31 cellular contexts compared by ENCODE assay signal in genomic region chr22:30282616-30283046, GRCh38. TPM values are rescaled to one million over a fixed set of nuclear protein-coding genes. Genes with fewer than 3 reads are reported as not detected.
DNase-seq lines count a peak whose midpoint lies in the region; ATAC-seq and TF ChIP-seq lines count a peak whose summit lies in the region.
"Had no signal": no experiment of that assay in that cellular context is flagged by ENCODE, and none has a peak within 500 bp of the region (broad histone marks: within the 10 kb centered on the region; RNA-seq: fewer than 3 reads in every experiment).

No MANE protein-coding gene starts in this region.

- peak overlapping the region; percentile 40 for H3K14ac ChIP-seq in neuronal stem cell (ENCODE audit: low read length)

- H3K4me3 ChIP-seq in Jurkat, Clone E6-1 (ENCODE audit: low read length) = no peak overlapping the region
- no peak overlapping the region for H3K4me3 ChIP-seq in neuronal stem cell (ENCODE audit: low read length in 2 of 2)
- no peak overlapping the region for H3K4me3 ChIP-seq in SK-N-SH (ENCODE audit: low read depth in 2 of 2, low read length in 1 of 2)
- H3K4me3 ChIP-seq: lung, suprapubic skin, upper lobe of left lung had no signal

- no peak overlapping the region for H2BK12ac ChIP-seq in neuronal stem cell (ENCODE audit: low read length)

- peak overlapping the region; percentile 81 for H3K27ac Mint-ChIP-seq in activated naive CD8-positive, alpha-beta T cell treated with anti-CD3 and anti-CD28 coated beads, Interleukin-2, amount 10 ng/mL, durations not matched to agents 7 days and 5 days
- no peak overlapping the region for H3K27ac Mint-ChIP-seq in activated naive CD8-positive, alpha-beta T cell treated with anti-CD3 and anti-CD28 coated beads for 36 hours
- H3K27ac Mint-ChIP-seq in T-helper 1 cell treated with Interleukin-12 subunit alpha and Interleukin-12 subunit beta and Interleukin-4 antibody, amounts not matched to agents 30 μg/mL and 1 μg/mL, for 36 hours = peak overlapping the region; percentile 57
- H3K27ac Mint-ChIP-seq: activated naive CD4-positive, alpha-beta T cell treated with anti-CD3 and anti-CD28 coated beads, Interleukin-2, amount 50 U/mL, for 24 hours; activated T-cell treated with anti-CD3 and anti-CD28 coated beads, Interleukin-2, amount 50 U/mL, for 72 hours; natural killer cell; stimulated activated memory B cell treated with anti-CD40 and anti-IgM and Interleukin-4, amounts not matched to agents 10 μg/mL and 1 μg/mL and 100 μg/mL, for 72 hours had no signal

- H2AK5ac ChIP-seq in neuronal stem cell (ENCODE audit: low read depth, low read length) = no peak overlapping the region

- peaks cover 2% of the 10 kb centered on the region for H3K79me1 ChIP-seq in neuronal stem cell (ENCODE audit: low read depth, low read length)

- H4K20me1 ChIP-seq in SK-N-SH (ENCODE audit: insufficient read depth) = peaks cover 3% of the 10 kb centered on the region; the same call in 1 of the 2 replicates

- WGBS in neuronal stem cell (ENCODE audit: extremely low coverage in 2 of 2, insufficient read length in 2 of 2, insufficient replicate concordance in 1 of 2), 2 donors = no CpG with 5 or more reads among the region's 7 CpGs
- WGBS in SK-N-SH (ENCODE audit: low lambda C conversion rate) = 81% methylated on average over 4 of the region's 7 CpGs

- no peaks in the 10 kb centered on the region for H3K27me3 Mint-ChIP-seq in activated naive CD8-positive, alpha-beta T cell treated with anti-CD3 and anti-CD28 coated beads, Interleukin-2, amount 10 ng/mL, durations not matched to agents 7 days and 5 days
- no peaks in the 10 kb centered on the region for H3K27me3 Mint-ChIP-seq in activated naive CD8-positive, alpha-beta T cell treated with anti-CD3 and anti-CD28 coated beads for 36 hours
- H3K27me3 Mint-ChIP-seq in T-helper 1 cell treated with Interleukin-12 subunit alpha and Interleukin-12 subunit beta and Interleukin-4 antibody, amounts not matched to agents 30 μg/mL and 1 μg/mL, for 36 hours (ENCODE audit: low read depth) = no peaks in the 10 kb centered on the region
- H3K27me3 Mint-ChIP-seq: activated naive CD4-positive, alpha-beta T cell treated with anti-CD3 and anti-CD28 coated beads, Interleukin-2, amount 50 U/mL, for 24 hours had no signal

- H3K27ac ChIP-seq in neuronal stem cell (replicated peaks; ENCODE audit: low read length) (no peak overlapping the region), SK-N-SH (ENCODE audit: low read depth in 2 of 2, low read length in 1 of 2) (no peak overlapping the region)
- H3K27ac ChIP-seq: suprapubic skin, upper lobe of left lung had no signal

- peak; percentile 17 for ATAC-seq in activated naive CD8-positive, alpha-beta T cell treated with anti-CD3 and anti-CD28 coated beads, Interleukin-2, amount 10 ng/mL, durations not matched to agents 7 days and 5 days (ENCODE audit: low read depth)
- ATAC-seq in GM19463 (IDR thresholded peaks at IDR 0.05; ENCODE audit: unreplicated experiment) = no peak
- ATAC-seq: activated T-cell treated with anti-CD3 and anti-CD28 coated beads, Interleukin-2, amount 50 U/mL, for 72 hours; natural killer cell; SK-N-SH treated with all-trans-retinoic acid at 6 μM for 48 hours; stimulated activated memory B cell treated with anti-CD40 and anti-IgM and Interleukin-4, amounts not matched to agents 10 μg/mL and 1 μg/mL and 100 μg/mL, for 72 hours had no signal

- TF ChIP-seq RAD21 in SK-N-SH (IDR thresholded peaks at IDR 0.05; ENCODE audit: low read length) = no peak

- TF ChIP-seq CTCF in SK-N-SH (IDR thresholded peaks at IDR 0.05) = no peak

- H3K36me3 Mint-ChIP-seq in activated naive CD8-positive, alpha-beta T cell treated with anti-CD3 and anti-CD28 coated beads, Interleukin-2, amount 10 ng/mL, durations not matched to agents 7 days and 5 days = peaks cover 19% of the 10 kb centered on the region
- H3K36me3 Mint-ChIP-seq in activated naive CD8-positive, alpha-beta T cell treated with anti-CD3 and anti-CD28 coated beads for 36 hours = no peaks in the 10 kb centered on the region
- peaks cover 18% of the 10 kb centered on the region for H3K36me3 Mint-ChIP-seq in T-helper 1 cell treated with Interleukin-12 subunit alpha and Interleukin-12 subunit beta and Interleukin-4 antibody, amounts not matched to agents 30 μg/mL and 1 μg/mL, for 36 hours (ENCODE audit: low read depth)
- H3K36me3 Mint-ChIP-seq: natural killer cell had no signal

- H3F3A ChIP-seq in SK-N-SH (replicated peaks; ENCODE audit: insufficient read depth) = peaks cover 18% of the 10 kb centered on the region

- H3K79me2 ChIP-seq in SK-N-SH (ENCODE audit: insufficient read depth) = no peaks in the 10 kb centered on the region

- H3K4me1 Mint-ChIP-seq in activated naive CD8-positive, alpha-beta T cell treated with anti-CD3 and anti-CD28 coated beads, Interleukin-2, amount 10 ng/mL, durations not matched to agents 7 days and 5 days = peaks cover 44% of the 10 kb centered on the region
- H3K4me1 Mint-ChIP-seq in activated naive CD8-positive, alpha-beta T cell treated with anti-CD3 and anti-CD28 coated beads for 36 hours = peaks cover 13% of the 10 kb centered on the region
- peaks cover 49% of the 10 kb centered on the region for H3K4me1 Mint-ChIP-seq in T-helper 1 cell treated with Interleukin-12 subunit alpha and Interleukin-12 subunit beta and Interleukin-4 antibody, amounts not matched to agents 30 μg/mL and 1 μg/mL, for 36 hours (ENCODE audit: low read depth)

- DNase-seq in activated naive CD8-positive, alpha-beta T cell treated with anti-CD3 and anti-CD28 coated beads, Interleukin-2, amount 10 ng/mL, durations not matched to agents 7 days and 5 days = peak; percentile 31
- DNase-seq in activated naive CD8-positive, alpha-beta T cell treated with anti-CD3 and anti-CD28 coated beads for 36 hours = no peak
- peak; percentile 78 for DNase-seq in Jurkat, Clone E6-1 (ENCODE audit: low read depth, low spot score)
- DNase-seq in neuronal stem cell (ENCODE audit: low spot score) = no peak
- no peak for DNase-seq in activated effector memory CD4-positive, alpha-beta T cell treated with Interleukin-2 at 50 U/mL for 16 hours
- no peak for DNase-seq in SK-N-SH
- DNase-seq: activated CD4-positive, alpha-beta T cell treated with anti-CD3 and anti-CD28 coated beads for 1 hour; activated T-cell treated with anti-CD3 and anti-CD28 coated beads, Interleukin-2, amount 50 U/mL, for 72 hours; aorta; BE2C; DMS53; effector CD8-positive, alpha-beta T cell; H9; hippocampal formation; Karpas-422; natural killer cell; NCI-H1092; NCI-H187 treated with DMSO at 0.1 percent for 48 hours; NCI-H2171; RPMI8226; stimulated activated CD4-positive, alpha-beta T cell treated with anti-CD3 and anti-CD28 coated beads, Interleukin-15, amount 100 ng/mL, for 24 hours; upper lobe of left lung had no signal

- no peak overlapping the region for H3K9ac ChIP-seq in neuronal stem cell (ENCODE audit: low read depth, low read length, poor library complexity)
- H3K9ac ChIP-seq in SK-N-SH = no peak overlapping the region

- peaks cover 0 to 1% (median 0%) of the 10 kb centered on the region in 3 experiments for H3K27me3 ChIP-seq in neuronal stem cell (ENCODE audit: control insufficient read depth in 3 of 3, insufficient read depth in 3 of 3, low read depth in 1 of 3, low read length in 3 of 3)
- no peaks in the 10 kb centered on the region for H3K27me3 ChIP-seq in SK-N-SH (ENCODE audit: insufficient read depth)
- H3K27me3 ChIP-seq: BE2C, suprapubic skin, upper lobe of left lung had no signal

- H3K23ac ChIP-seq in neuronal stem cell (ENCODE audit: low read depth, low read length, poor library complexity) = no peak overlapping the region

- H3K18ac ChIP-seq in neuronal stem cell (ENCODE audit: low read length) = no peak overlapping the region

- no peaks in the 10 kb centered on the region for H3K9me2 ChIP-seq in SK-N-SH

- TF ChIP-seq EP300 in SK-N-SH (IDR thresholded peaks at IDR 0.05; ENCODE audit: borderline replicate concordance in 1 of 2, low read depth in 1 of 2, low read length in 1 of 2) = no peak

- H2AFZ ChIP-seq in neuronal stem cell (ENCODE audit: low read length) = no peak overlapping the region
- no peak overlapping the region for H2AFZ ChIP-seq in SK-N-SH (ENCODE audit: low read depth)

- no peak overlapping the region for H2BK5ac ChIP-seq in neuronal stem cell (ENCODE audit: low read length)

- no peak overlapping the region for H3K4ac ChIP-seq in neuronal stem cell (ENCODE audit: low read length)

- H3K4me3 Mint-ChIP-seq in activated naive CD8-positive, alpha-beta T cell treated with anti-CD3 and anti-CD28 coated beads, Interleukin-2, amount 10 ng/mL, durations not matched to agents 7 days and 5 days = peak overlapping the region; percentile 66
- H3K4me3 Mint-ChIP-seq in activated naive CD8-positive, alpha-beta T cell treated with anti-CD3 and anti-CD28 coated beads for 36 hours = no peak overlapping the region
- H3K4me3 Mint-ChIP-seq in T-helper 1 cell treated with Interleukin-12 subunit alpha and Interleukin-12 subunit beta and Interleukin-4 antibody, amounts not matched to agents 30 μg/mL and 1 μg/mL, for 36 hours = peak overlapping the region; percentile 51
- H3K4me3 Mint-ChIP-seq: activated naive CD4-positive, alpha-beta T cell treated with anti-CD3 and anti-CD28 coated beads, Interleukin-2, amount 50 U/mL, for 24 hours; activated T-cell treated with anti-CD3 and anti-CD28 coated beads, Interleukin-2, amount 50 U/mL, for 72 hours; H9; natural killer cell; stimulated activated memory B cell treated with anti-CD40 and anti-IgM and Interleukin-4, amounts not matched to agents 10 μg/mL and 1 μg/mL and 100 μg/mL, for 72 hours had no signal

- H3K4me2 ChIP-seq in neuronal stem cell (ENCODE audit: insufficient read depth, low read length, poor library complexity, severe bottlenecking) (no peak overlapping the region), SK-N-SH (no peak overlapping the region)

- no peak overlapping the region for H2BK120ac ChIP-seq in neuronal stem cell (ENCODE audit: low read depth, low read length)

- CTCF ChIA-PET in SK-N-SH (lab: Yijun Ruan, JAX) = interaction anchor here (1.9 to 12.9 kb wide), 3 partner anchors 20 to 174 kb away, joined by 8 to 228 read pairs (median 10); partner anchors contain the start of genes RNF215 and SEC14L2

- H3K36me3 ChIP-seq in neuronal stem cell (replicated peaks in 1 of 2; ENCODE audit: control insufficient read depth in 2 of 2, insufficient read depth in 2 of 2, low read length in 2 of 2) (no peaks in the 10 kb centered on the region), SK-N-SH (replicated peaks in 1 of 2; ENCODE audit: control insufficient read depth in 1 of 2, insufficient read depth in 2 of 2, low read length in 1 of 2) (peaks cover 0 to 2% of the 10 kb centered on the region in 2 experiments)
- H3K36me3 ChIP-seq: BE2C had no signal

- H3K4me1 ChIP-seq in neuronal stem cell (ENCODE audit: control insufficient read depth in 2 of 2, insufficient read depth in 1 of 2, low read depth in 1 of 2, low read length in 2 of 2) = peaks cover 5 to 8% of the 10 kb centered on the region in 2 donors
- H3K4me1 ChIP-seq in SK-N-SH (ENCODE audit: control insufficient read depth in 1 of 2, insufficient read depth in 2 of 2, low read depth in 1 of 2, low read length in 1 of 2) = peaks cover 0 to 8% of the 10 kb centered on the region in 2 experiments; a peak in 3 of 4 replicates
- H3K4me1 ChIP-seq: BE2C had no signal

- no peak overlapping the region for H4K8ac ChIP-seq in neuronal stem cell (ENCODE audit: low read depth, low read length)

- POLR2A ChIA-PET in activated naive CD8-positive, alpha-beta T cell treated with anti-CD3 and anti-CD28 coated beads, Interleukin-2, amount 10 ng/mL, durations not matched to agents 7 days and 5 days (lab: Charles Lee) = interaction anchor here (0.8 to 2.1 kb wide), 8 partner anchors 15 to 235 kb away, joined by 3 to 13 read pairs (median 4); partner anchors contain the start of genes SEC14L2 and TBC1D10A
- POLR2A ChIA-PET in SK-N-SH (lab: Yijun Ruan, JAX) = interaction anchor here (0.5 kb wide), 1 partner anchor 373 kb away, joined by 5 read pairs; no protein-coding TSS in a partner anchor

- no peak overlapping the region for H2BK15ac ChIP-seq in neuronal stem cell (ENCODE audit: low read length)

- no peaks in the 10 kb centered on the region for H3K9me3 Mint-ChIP-seq in activated naive CD8-positive, alpha-beta T cell treated with anti-CD3 and anti-CD28 coated beads, Interleukin-2, amount 10 ng/mL, durations not matched to agents 7 days and 5 days
- no peaks in the 10 kb centered on the region for H3K9me3 Mint-ChIP-seq in activated naive CD8-positive, alpha-beta T cell treated with anti-CD3 and anti-CD28 coated beads for 36 hours
- H3K9me3 Mint-ChIP-seq in T-helper 1 cell treated with Interleukin-12 subunit alpha and Interleukin-12 subunit beta and Interleukin-4 antibody, amounts not matched to agents 30 μg/mL and 1 μg/mL, for 36 hours = no peaks in the 10 kb centered on the region
- H3K9me3 Mint-ChIP-seq: activated naive CD4-positive, alpha-beta T cell treated with anti-CD3 and anti-CD28 coated beads, Interleukin-2, amount 50 U/mL, for 24 hours; activated T-cell treated with anti-CD3 and anti-CD28 coated beads, Interleukin-2, amount 50 U/mL, for 72 hours; H9; natural killer cell; stimulated activated memory B cell treated with anti-CD40 and anti-IgM and Interleukin-4, amounts not matched to agents 10 μg/mL and 1 μg/mL and 100 μg/mL, for 72 hours had no signal

- no peak overlapping the region for H4K91ac ChIP-seq in neuronal stem cell (ENCODE audit: low read depth, low read length, poor library complexity)

- H3K9me3 ChIP-seq in neuronal stem cell (replicated peaks in 1 of 2; ENCODE audit: control insufficient read depth in 2 of 2, insufficient read depth in 1 of 2, low read depth in 1 of 2, low read length in 2 of 2) = no peaks in the 10 kb centered on the region
- no peaks in the 10 kb centered on the region for H3K9me3 ChIP-seq in SK-N-SH
- H3K9me3 ChIP-seq: BE2C, suprapubic skin, upper lobe of left lung had no signal

RNA-seq across cellular contexts. Expression of gene CASTOR1, which starts 6.7 kb away (rescaled TPM):
- total RNA-seq in activated naive CD8-positive, alpha-beta T cell treated with anti-CD3 and anti-CD28 coated beads, Interleukin-2, amount 10 ng/mL, durations not matched to agents 7 days and 5 days = 10 to 100 TPM; 24.2 to 27.5 TPM
- total RNA-seq in activated naive CD8-positive, alpha-beta T cell treated with anti-CD3 and anti-CD28 coated beads for 36 hours = 1 to 10 TPM; 2.8 to 3.5 TPM
- polyA plus RNA-seq in Jurkat, Clone E6-1 (2012; ENCODE audit: insufficient read depth, insufficient read length) = 12.7 TPM
- 13.2 TPM for polyA plus RNA-seq in neuronal stem cell (2013, experiment 1 of 2)
- polyA plus RNA-seq in neuronal stem cell (2013, experiment 2 of 2) = 14.0 TPM
- 14.4 and 17.4 TPM in 2 replicates for polyA plus RNA-seq in SK-N-SH (2012; rRNA removed)
- polyA plus RNA-seq in SK-N-SH (2012; cell fraction: cytosol; rRNA removed) = 4.5 and 8.5 TPM in 2 replicates
- polyA plus RNA-seq in SK-N-SH (2012; cell fraction: nucleus; rRNA removed) = 29.2 and 38.1 TPM in 2 replicates

RNA-seq across cellular contexts. Expression of gene OSM, which starts 16.0 kb away (rescaled TPM):
- total RNA-seq in activated naive CD8-positive, alpha-beta T cell treated with anti-CD3 and anti-CD28 coated beads, Interleukin-2, amount 10 ng/mL, durations not matched to agents 7 days and 5 days = 100 to 1,000 TPM; 125 to 142 TPM
- 10 to 100 TPM; 47.9 to 50.7 TPM for total RNA-seq in activated naive CD8-positive, alpha-beta T cell treated with anti-CD3 and anti-CD28 coated beads for 36 hours
- polyA plus RNA-seq in Jurkat, Clone E6-1 (2012; ENCODE audit: insufficient read depth, insufficient read length) = not detected
- 0.01 TPM for polyA plus RNA-seq in neuronal stem cell (2013, experiment 1 of 2)
- polyA plus RNA-seq in neuronal stem cell (2013, experiment 2 of 2) = 0.04 TPM
- polyA plus RNA-seq in SK-N-SH (2012; rRNA removed) = not detected in 2 replicates
- not detected in 2 replicates for polyA plus RNA-seq in SK-N-SH (2012; cell fraction: cytosol; rRNA removed)
- polyA plus RNA-seq in SK-N-SH (2012; cell fraction: nucleus; rRNA removed) = 0.02 and 0.12 TPM in 2 replicates
- total RNA-seq: G401, H9, osteocyte had no signal

RNA-seq across cellular contexts. Expression of gene LIF, which starts 36.1 kb away (rescaled TPM):
- total RNA-seq in activated naive CD8-positive, alpha-beta T cell treated with anti-CD3 and anti-CD28 coated beads, Interleukin-2, amount 10 ng/mL, durations not matched to agents 7 days and 5 days = 100 to 1,000 TPM; 508 to 564 TPM
- total RNA-seq in activated naive CD8-positive, alpha-beta T cell treated with anti-CD3 and anti-CD28 coated beads for 36 hours = 100 to 1,000 TPM; 282 to 288 TPM
- 1.0 TPM for polyA plus RNA-seq in Jurkat, Clone E6-1 (2012; ENCODE audit: insufficient read depth, insufficient read length)
- polyA plus RNA-seq in neuronal stem cell (2013, experiment 1 of 2) = 1.4 TPM
- 1.4 TPM for polyA plus RNA-seq in neuronal stem cell (2013, experiment 2 of 2)
- polyA plus RNA-seq in SK-N-SH (2012; rRNA removed) = 24.6 and 36.5 TPM in 2 replicates
- 3.6 and 4.4 TPM in 2 replicates for polyA plus RNA-seq in SK-N-SH (2012; cell fraction: cytosol; rRNA removed)
- polyA plus RNA-seq in SK-N-SH (2012; cell fraction: nucleus; rRNA removed) = 95.4 and 196 TPM in 2 replicates

RNA-seq across cellular contexts. Expression of gene TBC1D10A, which starts 44.1 kb away (rescaled TPM):
- 10 to 100 TPM; 54.0 to 54.2 TPM for total RNA-seq in activated naive CD8-positive, alpha-beta T cell treated with anti-CD3 and anti-CD28 coated beads, Interleukin-2, amount 10 ng/mL, durations not matched to agents 7 days and 5 days
- total RNA-seq in activated naive CD8-positive, alpha-beta T cell treated with anti-CD3 and anti-CD28 coated beads for 36 hours = 10 to 100 TPM; 13.0 to 14.4 TPM
- polyA plus RNA-seq in Jurkat, Clone E6-1 (2012; ENCODE audit: insufficient read depth, insufficient read length) = 24.0 TPM
- 4.9 TPM for polyA plus RNA-seq in neuronal stem cell (2013, experiment 1 of 2)
- polyA plus RNA-seq in neuronal stem cell (2013, experiment 2 of 2) = 4.8 TPM
- 15.3 and 16.5 TPM in 2 replicates for polyA plus RNA-seq in SK-N-SH (2012; rRNA removed)
- polyA plus RNA-seq in SK-N-SH (2012; cell fraction: cytosol; rRNA removed) = 6.5 and 9.7 TPM in 2 replicates
- 27.1 and 28.3 TPM in 2 replicates for polyA plus RNA-seq in SK-N-SH (2012; cell fraction: nucleus; rRNA removed)

Comparison
In these comparisons a context has a peak if more than half of its experiments do, and no peak if none do; other contexts are left out.
1. DNase-seq: peak in activated naive CD8-positive, alpha-beta T cell treated with anti-CD3 and anti-CD28 coated beads, Interleukin-2, amount 10 ng/mL, durations not matched to agents 7 days and 5 days (single experiment) and Jurkat, Clone E6-1 (single experiment); none in activated naive CD8-positive, alpha-beta T cell treated with anti-CD3 and anti-CD28 coated beads for 36 hours (single experiment), neuronal stem cell (single experiment), activated effector memory CD4-positive, alpha-beta T cell treated with Interleukin-2 at 50 U/mL for 16 hours (single experiment) and SK-N-SH (single experiment).
2. RNA of gene CASTOR1, which starts 6.7 kb away (total RNA-seq): 24.2 to 27.5 TPM in activated naive CD8-positive, alpha-beta T cell treated with anti-CD3 and anti-CD28 coated beads, Interleukin-2, amount 10 ng/mL, durations not matched to agents 7 days and 5 days; 2.8 to 3.5 TPM in activated naive CD8-positive, alpha-beta T cell treated with anti-CD3 and anti-CD28 coated beads for 36 hours; every median in the first group is over 4 times any median in the second.